In the genomic region with DNA sequence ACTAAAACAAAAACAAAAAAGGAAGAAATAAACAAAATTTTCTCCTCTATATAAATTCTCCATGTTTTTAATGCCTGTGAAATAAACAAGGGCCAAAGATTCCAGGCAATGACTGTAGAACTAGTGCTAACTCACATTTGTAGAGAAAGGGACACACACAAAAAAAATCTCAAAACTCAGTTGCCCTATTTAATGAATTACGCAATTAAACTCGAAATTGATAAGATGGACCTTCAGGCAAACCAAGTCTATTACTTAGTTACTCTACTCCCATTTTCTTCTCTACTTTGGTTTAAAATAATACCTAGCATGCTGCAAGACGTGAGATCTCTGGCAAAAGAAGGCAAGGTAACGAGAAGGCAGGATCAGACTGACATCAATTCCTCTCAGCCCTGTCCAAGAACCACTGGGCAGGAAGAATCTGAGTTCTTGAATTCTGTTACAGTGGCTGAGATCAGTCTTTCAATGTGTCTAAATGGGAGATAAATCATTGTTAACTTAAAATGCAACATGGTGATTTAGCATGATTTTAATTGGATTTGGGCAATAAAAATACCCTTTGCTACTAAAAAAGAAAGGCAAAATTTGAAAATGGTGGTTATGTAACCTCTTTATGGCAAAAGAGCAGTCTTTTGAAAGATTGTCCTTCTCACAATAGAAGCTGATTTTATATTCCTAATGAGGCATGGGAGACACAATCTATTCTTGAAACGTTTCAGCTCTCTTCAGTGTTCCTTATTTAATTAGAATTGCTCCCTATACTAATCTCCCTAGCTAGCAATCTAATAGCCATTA, we compare ENCODE assay signal across 1 cellular context.
A peak's percentile ranks its signal among the peaks of the same experiment; 100 is the strongest.
TF ChIP-seq lines count a peak whose summit lies in the region.

No MANE protein-coding gene starts in this region.

TF ChIP-seq in IMR-90, 13 proteins besides CTCF, POLR2A, EP300 and RAD21:
- TF ChIP-seq MXI1 (IDR thresholded peaks at IDR 0.05; ENCODE audit: borderline replicate concordance, low read depth, low read length) (no peak), BHLHE40 (IDR thresholded peaks at IDR 0.05; ENCODE audit: low read depth, low read length) (no peak), CEBPB (IDR thresholded peaks at IDR 0.05; ENCODE audit: low read depth, low read length) (peak; percentile 69), MAFK (IDR thresholded peaks at IDR 0.05; ENCODE audit: low read depth, low read length) (no peak), FOS (IDR thresholded peaks at IDR 0.05; ENCODE audit: low read depth, low read length) (no peak)
TF ChIP-seq in IMR-90: peak in this region for 1.
